ENCODE assay signal across 13 cellular contexts in the genomic region with DNA sequence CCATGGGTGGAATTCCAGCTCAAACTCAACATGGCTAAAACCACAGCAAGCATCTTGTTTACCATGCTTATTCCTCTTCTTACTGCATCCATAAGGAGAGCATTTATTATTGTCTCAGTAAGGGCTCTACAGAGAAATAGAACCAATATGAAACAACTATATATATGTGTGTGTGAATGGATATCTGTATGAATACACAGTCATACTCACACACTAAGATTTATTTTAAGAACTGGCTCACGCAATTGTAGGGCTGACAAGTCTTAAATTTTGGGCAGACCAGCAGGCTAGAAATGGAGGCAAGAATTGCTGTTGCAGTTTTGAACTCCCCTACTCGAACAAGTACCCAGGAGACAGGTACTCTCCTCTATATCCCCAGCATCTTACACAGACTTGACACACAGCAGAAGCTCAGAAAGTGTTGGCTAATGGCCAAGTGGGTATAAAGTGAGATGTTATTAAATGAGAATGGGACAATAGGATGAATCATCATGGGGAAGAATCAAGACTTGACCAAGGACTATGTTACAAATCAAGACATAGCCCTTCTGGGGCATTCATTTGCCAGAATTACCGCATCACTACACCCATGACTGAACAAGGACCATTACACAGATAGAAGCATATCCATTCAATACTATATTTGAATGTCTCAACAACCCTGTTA.
"Had no signal": no experiment of that assay in that cellular context is flagged by ENCODE, and none has a peak within 500 bp of the region (broad histone marks: within the 10 kb centered on the region; RNA-seq: fewer than 3 reads in every experiment).

No MANE protein-coding gene starts in this region.

- H3K27ac ChIP-seq: epithelial cell of prostate, neural progenitor cell, ovary had no signal

- H3K4me3 ChIP-seq: lung, neural progenitor cell, ovary had no signal

- H3K36me3 ChIP-seq: neural progenitor cell, ovary had no signal

- H3K27me3 ChIP-seq: neural progenitor cell, ovary had no signal

- H3K9ac ChIP-seq: neural progenitor cell had no signal

- ATAC-seq: left colon had no signal

- H3K4me1 ChIP-seq: neural progenitor cell had no signal

- DNase-seq: activated CD4-positive, alpha-beta T cell treated with anti-CD3 and anti-CD28 coated beads, Interleukin-2, amount 10 ng/mL, durations not matched to agents 7 days and 5 days; activated naive CD8-positive, alpha-beta T cell treated with anti-CD3 and anti-CD28 coated beads for 36 hours; amygdala; cortex of kidney; effector memory CD4-positive, alpha-beta T cell; left colon; naive B cell; ovary; stimulated activated CD4-positive, alpha-beta T cell treated with anti-CD3 and anti-CD28 coated beads, Interleukin-1b, Interleukin-23, amount 100 ng/mL, for 48 hours; T-helper 2 cell had no signal

- H2AFZ ChIP-seq: neural progenitor cell had no signal

- H3K4me2 ChIP-seq: neural progenitor cell had no signal

- H3K9me3 ChIP-seq: ovary had no signal
